1 cellular context compared by ENCODE assay signal in the genomic region with DNA sequence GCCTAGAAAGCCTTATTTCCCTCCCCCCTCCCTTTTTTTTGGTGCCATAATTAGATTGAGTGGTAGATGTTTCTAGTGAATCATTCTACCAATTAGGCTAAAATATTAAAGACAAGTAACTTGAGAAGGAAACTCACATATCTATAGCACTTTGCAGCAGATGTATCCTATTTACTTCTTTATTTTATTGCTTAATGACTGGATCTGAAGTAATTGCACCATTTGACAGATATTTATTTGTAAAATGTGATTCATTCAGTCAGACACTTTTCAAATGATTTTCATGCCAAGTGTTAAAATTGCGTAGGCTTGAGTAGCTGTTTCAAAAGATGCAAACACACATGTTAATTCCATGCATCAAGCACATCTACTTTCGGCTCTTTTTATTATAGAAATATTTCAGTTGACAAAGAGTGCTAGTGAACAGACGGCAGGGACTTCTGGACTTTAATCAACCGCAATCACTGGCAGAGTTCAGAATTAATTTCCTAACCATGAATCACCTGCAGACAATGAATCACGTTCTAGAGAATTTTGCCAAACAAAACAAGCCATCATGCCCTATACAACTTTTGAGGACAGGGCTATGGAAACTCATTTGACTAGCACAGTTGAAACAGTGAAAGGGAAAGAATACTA.
TF ChIP-seq lines count a peak whose summit lies in the region.

No MANE protein-coding gene starts in this region.

TF ChIP-seq in HCT116, 20 proteins besides CTCF, POLR2A, EP300 and RAD21 (continued from another document):
- TF ChIP-seq, protein P1, sequence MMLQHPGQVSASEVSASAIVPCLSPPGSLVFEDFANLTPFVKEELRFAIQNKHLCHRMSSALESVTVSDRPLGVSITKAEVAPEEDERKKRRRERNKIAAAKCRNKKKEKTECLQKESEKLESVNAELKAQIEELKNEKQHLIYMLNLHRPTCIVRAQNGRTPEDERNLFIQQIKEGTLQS (IDR thresholded peaks at IDR 0.05), result no peak
- TF ChIP-seq JUND (IDR thresholded peaks at IDR 0.05) (peak; percentile 68; the same call in 1 of the 2 replicates), YY1 (IDR thresholded peaks at IDR 0.05; ENCODE audit: extremely low read depth, insufficient replicate concordance, low read depth, low read length) (no peak), FOSL1 (IDR thresholded peaks at IDR 0.05; ENCODE audit: low read depth) (peak; percentile 73)
TF ChIP-seq in HCT116: peak in this region for 5.
